In genomic region chr22:46849101-46849500, GRCh38 we compare ENCODE assay signal across 16 cellular contexts.
DNase-seq lines count a peak whose midpoint lies in the region; ATAC-seq and TF ChIP-seq lines count a peak whose summit lies in the region.
"Had no signal": no experiment of that assay in that cellular context is flagged by ENCODE, and none has a peak within 500 bp of the region (broad histone marks: within the 10 kb centered on the region; RNA-seq: fewer than 3 reads in every experiment).

No MANE protein-coding gene starts in this region.

- no peaks in the 10 kb centered on the region for H3K9me3 Mint-ChIP-seq in activated CD8-positive, alpha-beta memory T cell treated with anti-CD3 and anti-CD28 coated beads, Interleukin-2, amount 10 ng/mL, durations not matched to agents 7 days and 5 days (ENCODE audit: low read depth)
- H3K9me3 Mint-ChIP-seq in nephron progenitor cell: no peaks in the 10 kb centered on the region
- no peaks in the 10 kb centered on the region for H3K9me3 Mint-ChIP-seq in activated T-helper 1 cell treated with anti-CD3 and anti-CD28 coated beads, Interleukin-12 subunit alpha, Interleukin-12 subunit beta, Interleukin-2, Interleukin-4 antibody, amounts not matched to agents 30 ng/mL and 10 ng/mL and 1 ng/mL, durations not matched to agents 14 hours and 24 hours and 36 hours
- no peaks in the 10 kb centered on the region for H3K9me3 Mint-ChIP-seq in T-cell
- H3K9me3 Mint-ChIP-seq: CD4-positive, CD25-positive, alpha-beta regulatory T cell had no signal

- peak; percentile 8 for DNase-seq in activated CD8-positive, alpha-beta memory T cell treated with anti-CD3 and anti-CD28 coated beads, Interleukin-2, amount 10 ng/mL, durations not matched to agents 7 days and 5 days
- no peak for DNase-seq in activated CD8-positive, alpha-beta memory T cell treated with anti-CD3 and anti-CD28 coated beads, Interleukin-2, amount 50 U/mL, for 4 hours
- DNase-seq in cerebellar cortex (ENCODE audit: low spot score) (peak; percentile 35), nephron progenitor cell (no peak), T-cell (no peak), kidney glomerular epithelial cell (lab: John Stamatoyannopoulos, UW) (no peak)
- DNase-seq in activated CD4-positive, alpha-beta T cell treated with anti-CD3 and anti-CD28 coated beads, Interleukin-2, amount 50 U/mL, for 1 hour: no peak
- no peak for DNase-seq in activated T-helper 1 cell treated with anti-CD3 and anti-CD28 coated beads, Interleukin-12 subunit alpha, Interleukin-12 subunit beta, Interleukin-2, Interleukin-4 antibody, amounts not matched to agents 30 ng/mL and 10 ng/mL and 1 ng/mL, durations not matched to agents 14 hours and 24 hours and 36 hours (ENCODE audit: low spot score)
- DNase-seq: 8988T; CD4-positive, CD25-positive, alpha-beta regulatory T cell; DMS153; DMS79 treated with DMSO at 0.1 percent for 48 hours; EL; GDM1; GM23248; H7 had no signal

- POLR2A ChIA-PET in T-cell (lab: Charles Lee): interaction anchor here in 1 of 2 donors (0.6 kb wide), 1 partner anchor 362 kb away, joined by 4 read pairs; no protein-coding TSS in a partner anchor

- peaks cover 8% of the 10 kb centered on the region for H3K36me3 Mint-ChIP-seq in activated CD8-positive, alpha-beta memory T cell treated with anti-CD3 and anti-CD28 coated beads, Interleukin-2, amount 10 ng/mL, durations not matched to agents 7 days and 5 days
- H3K36me3 Mint-ChIP-seq in nephron progenitor cell (ENCODE audit: low read depth) (peaks cover 45% of the 10 kb centered on the region), T-cell (peaks cover 47% of the 10 kb centered on the region)
- H3K36me3 Mint-ChIP-seq in activated T-helper 1 cell treated with anti-CD3 and anti-CD28 coated beads, Interleukin-12 subunit alpha, Interleukin-12 subunit beta, Interleukin-2, Interleukin-4 antibody, amounts not matched to agents 30 ng/mL and 10 ng/mL and 1 ng/mL, durations not matched to agents 14 hours and 24 hours and 36 hours (ENCODE audit: low read depth): peaks cover 17% of the 10 kb centered on the region

- H3K27me3 Mint-ChIP-seq in activated CD8-positive, alpha-beta memory T cell treated with anti-CD3 and anti-CD28 coated beads, Interleukin-2, amount 10 ng/mL, durations not matched to agents 7 days and 5 days: no peaks in the 10 kb centered on the region
- peaks cover 3% of the 10 kb centered on the region for H3K27me3 Mint-ChIP-seq in nephron progenitor cell (ENCODE audit: low read depth, poor library complexity)
- H3K27me3 Mint-ChIP-seq in activated T-helper 1 cell treated with anti-CD3 and anti-CD28 coated beads, Interleukin-12 subunit alpha, Interleukin-12 subunit beta, Interleukin-2, Interleukin-4 antibody, amounts not matched to agents 30 ng/mL and 10 ng/mL and 1 ng/mL, durations not matched to agents 14 hours and 24 hours and 36 hours (ENCODE audit: insufficient read depth): no peaks in the 10 kb centered on the region
- no peaks in the 10 kb centered on the region for H3K27me3 Mint-ChIP-seq in T-cell
- H3K27me3 Mint-ChIP-seq: CD4-positive, CD25-positive, alpha-beta regulatory T cell had no signal

- intact Hi-C loops in activated T-helper 1 cell treated with anti-CD3 and anti-CD28 coated beads, Interleukin-12 subunit alpha, Interleukin-12 subunit beta, Interleukin-2, Interleukin-4 antibody, amounts not matched to agents 30 ng/mL and 10 ng/mL and 1 ng/mL, durations not matched to agents 14 hours and 24 hours and 36 hours (cut with micrococcal nuclease): no loop called here

- peaks cover 7% of the 10 kb centered on the region for H3K4me1 Mint-ChIP-seq in activated CD8-positive, alpha-beta memory T cell treated with anti-CD3 and anti-CD28 coated beads, Interleukin-2, amount 10 ng/mL, durations not matched to agents 7 days and 5 days
- H3K4me1 Mint-ChIP-seq in nephron progenitor cell (peaks cover 48% of the 10 kb centered on the region), T-cell (peaks cover 42 to 55% (median 51%) of the 10 kb centered on the region in 3 donors)
- peaks cover 25% of the 10 kb centered on the region for H3K4me1 Mint-ChIP-seq in activated T-helper 1 cell treated with anti-CD3 and anti-CD28 coated beads, Interleukin-12 subunit alpha, Interleukin-12 subunit beta, Interleukin-2, Interleukin-4 antibody, amounts not matched to agents 30 ng/mL and 10 ng/mL and 1 ng/mL, durations not matched to agents 14 hours and 24 hours and 36 hours (ENCODE audit: low read depth)

- TF ChIP-seq CTCF in nephron progenitor cell (IDR thresholded peaks at IDR 0.05): no peak

- CTCF ChIA-PET in activated CD8-positive, alpha-beta memory T cell treated with anti-CD3 and anti-CD28 coated beads, Interleukin-2, amount 10 ng/mL, durations not matched to agents 7 days and 5 days (lab: Charles Lee): no interaction called here
- CTCF ChIA-PET in T-cell (lab: Charles Lee): no interaction called here

- no peak overlapping the region for H3K27ac Mint-ChIP-seq in activated CD8-positive, alpha-beta memory T cell treated with anti-CD3 and anti-CD28 coated beads, Interleukin-2, amount 10 ng/mL, durations not matched to agents 7 days and 5 days
- H3K27ac Mint-ChIP-seq in nephron progenitor cell: peak overlapping the region; percentile 49
- no peak overlapping the region for H3K27ac Mint-ChIP-seq in activated T-helper 1 cell treated with anti-CD3 and anti-CD28 coated beads, Interleukin-12 subunit alpha, Interleukin-12 subunit beta, Interleukin-2, Interleukin-4 antibody, amounts not matched to agents 30 ng/mL and 10 ng/mL and 1 ng/mL, durations not matched to agents 14 hours and 24 hours and 36 hours
- no peak overlapping the region for H3K27ac Mint-ChIP-seq in T-cell

- ATAC-seq in activated CD8-positive, alpha-beta memory T cell treated with anti-CD3 and anti-CD28 coated beads, Interleukin-2, amount 10 ng/mL, durations not matched to agents 7 days and 5 days: no peak
- ATAC-seq in T-cell (replicated peaks in 1 of 4): no peak

- H3K4me3 Mint-ChIP-seq in activated CD8-positive, alpha-beta memory T cell treated with anti-CD3 and anti-CD28 coated beads, Interleukin-2, amount 10 ng/mL, durations not matched to agents 7 days and 5 days: no peak overlapping the region
- H3K4me3 Mint-ChIP-seq in nephron progenitor cell (no peak overlapping the region), T-cell (no peak overlapping the region)
- no peak overlapping the region for H3K4me3 Mint-ChIP-seq in activated T-helper 1 cell treated with anti-CD3 and anti-CD28 coated beads, Interleukin-12 subunit alpha, Interleukin-12 subunit beta, Interleukin-2, Interleukin-4 antibody, amounts not matched to agents 30 ng/mL and 10 ng/mL and 1 ng/mL, durations not matched to agents 14 hours and 24 hours and 36 hours

Comparison
In these comparisons a context has a peak if more than half of its experiments do, and no peak if none do; other contexts are left out.
1. DNase-seq: peak in activated CD8-positive, alpha-beta memory T cell treated with anti-CD3 and anti-CD28 coated beads, Interleukin-2, amount 10 ng/mL, durations not matched to agents 7 days and 5 days (single experiment) and cerebellar cortex (single experiment); none in activated CD8-positive, alpha-beta memory T cell treated with anti-CD3 and anti-CD28 coated beads, Interleukin-2, amount 50 U/mL, for 4 hours (single experiment), nephron progenitor cell (single experiment), activated CD4-positive, alpha-beta T cell treated with anti-CD3 and anti-CD28 coated beads, Interleukin-2, amount 50 U/mL, for 1 hour (single experiment), activated T-helper 1 cell treated with anti-CD3 and anti-CD28 coated beads, Interleukin-12 subunit alpha, Interleukin-12 subunit beta, Interleukin-2, Interleukin-4 antibody, amounts not matched to agents 30 ng/mL and 10 ng/mL and 1 ng/mL, durations not matched to agents 14 hours and 24 hours and 36 hours (single experiment), T-cell (0 of 34) and kidney glomerular epithelial cell (single experiment).